13 cellular contexts compared by ENCODE assay signal in genomic region chr22:21940521-21940920, GRCh38. TPM values are rescaled to one million over a fixed set of nuclear protein-coding genes. Genes with fewer than 3 reads are reported as not detected.
DNase-seq lines count a peak whose midpoint lies in the region; ATAC-seq, FAIRE-seq and TF ChIP-seq lines count a peak whose summit lies in the region.
"Had no signal": no experiment of that assay in that cellular context is flagged by ENCODE, and none has a peak within 500 bp of the region (broad histone marks: within the 10 kb centered on the region; RNA-seq: fewer than 3 reads in every experiment).

No MANE protein-coding gene starts in this region.

- no peak overlapping the region for H3K4me3 ChIP-seq in dorsolateral prefrontal cortex
- H3K4me3 ChIP-seq: cardiac muscle cell had no signal

- TF ChIP-seq CTCF in dorsolateral prefrontal cortex (IDR thresholded peaks at IDR 0.05 in 54 of 56, conservative IDR thresholded peaks at IDR 0.05 in 2 of 56; ENCODE audit: low read depth in 1 of 56, partially characterized antibody in 56 of 56): no peak

- H3K27ac ChIP-seq in dorsolateral prefrontal cortex: peak overlapping the region in 49 of 59 donors; percentile 10 to 99 (median 92)
- H3K27ac ChIP-seq: cardiac muscle cell had no signal

- ATAC-seq in HG03025 (IDR thresholded peaks at IDR 0.05; ENCODE audit: low FRiP score, unreplicated experiment): no peak
- ATAC-seq: CD8-positive, alpha-beta T cell; left lobe of liver had no signal

- H3K27me3 ChIP-seq in dorsolateral prefrontal cortex: no peaks in the 10 kb centered on the region
- H3K27me3 ChIP-seq: cardiac muscle cell had no signal

- DNase-seq in CD1c-positive myeloid dendritic cell (ENCODE audit: extremely low spot score) (peak; percentile 66), MV-4-11 (lab: John Stamatoyannopoulos, UW) (peak; percentile 53), dorsolateral prefrontal cortex (no peak), renal cortical epithelial cell (ENCODE audit: low read depth) (peak; percentile 31), urothelium cell line (ENCODE audit: low spot score) (no peak), SKM-1 (lab: John Stamatoyannopoulos, UW; ENCODE audit: unreplicated experiment) (no peak)
- no peak for DNase-seq in stimulated activated naive CD4-positive, alpha-beta T cell treated with Interleukin-2 at 50 U/mL for 16 hours (lab: John Stamatoyannopoulos, UW)
- DNase-seq: CD8-positive, alpha-beta T cell; NCI-H1694 treated with DMSO at 0.1 percent for 48 hours; retina had no signal

- intact Hi-C loops in dorsolateral prefrontal cortex (cut with DNase I): loop anchor here in 1 of 2 donors (10.0 kb wide), 1 partner anchor 136 kb away; no protein-coding TSS in a partner anchor

- FAIRE-seq in urothelium cell line (lab: Jason Lieb, UNC): no peak

RNA-seq across cellular contexts. Expression of gene PPM1F, which starts 12.1 kb away (rescaled TPM):
- total RNA-seq in dorsolateral prefrontal cortex (10 to 100 TPM; 22.1 to 52.4 (median 37.5) TPM), renal cortical epithelial cell (18.9 and 30.3 TPM in 2 replicates)

RNA-seq across cellular contexts. Expression of gene TOP3B, which starts 42.1 kb away (rescaled TPM):
- total RNA-seq in dorsolateral prefrontal cortex (10 to 100 TPM; 16.8 to 59.9 (median 32.5) TPM), renal cortical epithelial cell (11.8 and 30.5 TPM in 2 replicates)

Comparison
In these comparisons a context has a peak if more than half of its experiments do, and no peak if none do; other contexts are left out.
1. DNase-seq: peak in CD1c-positive myeloid dendritic cell (single experiment), MV-4-11 (single experiment) and renal cortical epithelial cell (single experiment); none in dorsolateral prefrontal cortex (0 of 10), stimulated activated naive CD4-positive, alpha-beta T cell treated with Interleukin-2 at 50 U/mL for 16 hours (single experiment), urothelium cell line (single experiment) and SKM-1 (single experiment).